In the genomic region with DNA sequence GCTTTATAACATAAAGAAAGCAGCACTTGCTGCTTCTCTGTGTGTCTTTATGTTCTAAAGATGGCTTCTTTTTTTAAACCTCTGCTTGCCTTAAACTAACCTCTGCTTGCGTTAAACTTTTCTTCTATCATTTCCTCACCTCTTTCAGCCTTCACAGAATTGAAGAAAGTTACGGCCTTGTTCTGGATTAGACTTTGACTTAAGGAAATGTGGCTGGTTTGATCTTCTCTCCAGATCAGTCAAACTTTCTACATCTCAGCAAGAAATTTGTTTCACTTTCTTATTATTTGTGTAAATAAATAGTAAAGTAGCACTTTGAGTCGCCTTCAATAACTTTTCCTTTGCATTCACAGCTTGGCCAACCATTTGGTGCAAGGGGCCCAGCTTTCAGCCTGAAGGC, we compare ENCODE assay signal across 16 cellular contexts.
"Had no signal": no experiment of that assay in that cellular context is flagged by ENCODE, and none has a peak within 500 bp of the region (broad histone marks: within the 10 kb centered on the region; RNA-seq: fewer than 3 reads in every experiment).

No MANE protein-coding gene starts in this region.

- H3K9me3 ChIP-seq: esophagus squamous epithelium, pancreas, stomach, testis, upper lobe of left lung had no signal

- H3K27me3 ChIP-seq: brain microvascular endothelial cell, esophagus squamous epithelium, stomach, testis, upper lobe of left lung had no signal

- H3K36me3 ChIP-seq: brain microvascular endothelial cell, esophagus squamous epithelium, pancreas, stomach, upper lobe of left lung had no signal

- H3K27ac ChIP-seq: brain microvascular endothelial cell, esophagus squamous epithelium, pancreas, stomach, testis, upper lobe of left lung had no signal

- DNase-seq: activated CD4-positive, CD25-positive, alpha-beta regulatory T cell treated with anti-CD3 and anti-CD28 coated beads, Interleukin-2, amount 50 U/mL, for 72 hours; activated T-cell treated with anti-CD3 and anti-CD28 coated beads, Interleukin-2, amount 50 U/mL, for 48 hours; anterior cingulate cortex; brain microvascular endothelial cell; cerebellar nuclear complex; effector CD8-positive, alpha-beta T cell; esophagus squamous epithelium; hippocampal formation; midbrain; pancreas; stomach; SW 1271; testis; upper lobe of left lung had no signal

- H3K4me1 ChIP-seq: esophagus squamous epithelium, pancreas, stomach, testis, upper lobe of left lung had no signal

- H3K4me3 ChIP-seq: esophagus squamous epithelium, pancreas, stomach, testis, upper lobe of left lung had no signal

- ATAC-seq: left lobe of liver, pancreas, sciatic nerve had no signal
